ENCODE assay signal across 1 cellular context in the genomic region with DNA sequence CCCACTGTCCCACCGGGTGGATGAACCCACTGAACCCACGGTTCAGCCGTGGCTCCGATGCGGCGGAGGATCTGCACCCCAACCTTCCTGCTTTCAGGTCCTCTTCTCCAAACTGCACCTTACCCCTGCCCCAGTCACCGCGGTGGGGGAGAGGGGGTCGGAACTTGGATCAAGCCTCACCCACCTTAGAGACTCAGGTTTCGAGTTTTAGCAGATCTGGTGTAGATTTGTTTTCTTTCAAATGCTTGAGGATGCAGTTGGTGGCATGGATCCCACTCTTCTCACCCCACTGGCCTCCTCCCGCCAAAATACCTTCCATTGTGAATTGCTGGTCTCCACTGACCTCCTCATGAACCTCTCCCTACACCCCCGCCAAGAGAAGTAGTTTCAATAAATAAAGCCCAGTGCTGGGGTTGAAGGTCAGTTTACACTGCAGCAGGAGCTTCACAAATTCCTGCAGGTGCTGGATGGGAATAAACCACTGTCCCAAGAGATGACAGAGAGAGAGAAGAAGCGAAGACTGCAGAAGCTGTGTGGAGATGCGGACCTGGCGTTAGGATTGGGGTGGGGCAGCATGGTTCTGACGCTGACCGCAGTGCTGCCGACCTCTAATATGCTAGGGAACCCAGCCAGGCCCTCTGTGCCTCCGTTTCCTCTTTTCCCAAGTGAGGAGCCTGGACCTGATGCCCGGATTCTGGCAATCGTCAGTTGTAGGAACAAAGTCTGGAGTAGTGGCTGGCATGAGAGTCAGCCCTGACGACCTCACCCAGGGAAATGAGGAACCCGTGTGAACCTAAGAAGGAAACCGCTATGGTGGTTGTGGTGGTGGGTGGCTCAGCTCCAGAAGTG.
TF ChIP-seq lines count a peak whose summit lies in the region.

No MANE protein-coding gene starts in this region.

TF ChIP-seq in HepG2, 621 proteins besides CTCF, POLR2A, EP300 and RAD21 (continued from another document and continues in another):
- TF ChIP-seq, protein P1, sequence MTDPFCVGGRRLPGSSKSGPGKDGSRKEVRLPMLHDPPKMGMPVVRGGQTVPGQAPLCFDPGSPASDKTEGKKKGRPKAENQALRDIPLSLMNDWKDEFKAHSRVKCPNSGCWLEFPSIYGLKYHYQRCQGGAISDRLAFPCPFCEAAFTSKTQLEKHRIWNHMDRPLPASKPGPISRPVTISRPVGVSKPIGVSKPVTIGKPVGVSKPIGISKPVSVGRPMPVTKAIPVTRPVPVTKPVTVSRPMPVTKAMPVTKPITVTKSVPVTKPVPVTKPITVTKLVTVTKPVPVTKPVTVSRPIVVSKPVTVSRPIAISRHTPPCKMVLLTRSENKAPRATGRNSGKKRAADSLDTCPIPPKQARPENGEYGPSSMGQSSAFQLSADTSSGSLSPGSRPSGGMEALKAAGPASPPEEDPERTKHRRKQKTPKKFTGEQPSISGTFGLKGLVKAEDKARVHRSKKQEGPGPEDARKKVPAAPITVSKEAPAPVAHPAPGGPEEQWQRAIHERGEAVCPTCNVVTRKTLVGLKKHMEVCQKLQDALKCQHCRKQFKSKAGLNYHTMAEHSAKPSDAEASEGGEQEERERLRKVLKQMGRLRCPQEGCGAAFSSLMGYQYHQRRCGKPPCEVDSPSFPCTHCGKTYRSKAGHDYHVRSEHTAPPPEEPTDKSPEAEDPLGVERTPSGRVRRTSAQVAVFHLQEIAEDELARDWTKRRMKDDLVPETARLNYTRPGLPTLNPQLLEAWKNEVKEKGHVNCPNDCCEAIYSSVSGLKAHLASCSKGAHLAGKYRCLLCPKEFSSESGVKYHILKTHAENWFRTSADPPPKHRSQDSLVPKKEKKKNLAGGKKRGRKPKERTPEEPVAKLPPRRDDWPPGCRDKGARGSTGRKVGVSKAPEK (CRISPR knock-in tag; IDR thresholded peaks at IDR 0.05; ENCODE audit: borderline replicate concordance), result peak; percentile 20; the same call in 1 of the 2 replicates
- TF ChIP-seq, protein P2, sequence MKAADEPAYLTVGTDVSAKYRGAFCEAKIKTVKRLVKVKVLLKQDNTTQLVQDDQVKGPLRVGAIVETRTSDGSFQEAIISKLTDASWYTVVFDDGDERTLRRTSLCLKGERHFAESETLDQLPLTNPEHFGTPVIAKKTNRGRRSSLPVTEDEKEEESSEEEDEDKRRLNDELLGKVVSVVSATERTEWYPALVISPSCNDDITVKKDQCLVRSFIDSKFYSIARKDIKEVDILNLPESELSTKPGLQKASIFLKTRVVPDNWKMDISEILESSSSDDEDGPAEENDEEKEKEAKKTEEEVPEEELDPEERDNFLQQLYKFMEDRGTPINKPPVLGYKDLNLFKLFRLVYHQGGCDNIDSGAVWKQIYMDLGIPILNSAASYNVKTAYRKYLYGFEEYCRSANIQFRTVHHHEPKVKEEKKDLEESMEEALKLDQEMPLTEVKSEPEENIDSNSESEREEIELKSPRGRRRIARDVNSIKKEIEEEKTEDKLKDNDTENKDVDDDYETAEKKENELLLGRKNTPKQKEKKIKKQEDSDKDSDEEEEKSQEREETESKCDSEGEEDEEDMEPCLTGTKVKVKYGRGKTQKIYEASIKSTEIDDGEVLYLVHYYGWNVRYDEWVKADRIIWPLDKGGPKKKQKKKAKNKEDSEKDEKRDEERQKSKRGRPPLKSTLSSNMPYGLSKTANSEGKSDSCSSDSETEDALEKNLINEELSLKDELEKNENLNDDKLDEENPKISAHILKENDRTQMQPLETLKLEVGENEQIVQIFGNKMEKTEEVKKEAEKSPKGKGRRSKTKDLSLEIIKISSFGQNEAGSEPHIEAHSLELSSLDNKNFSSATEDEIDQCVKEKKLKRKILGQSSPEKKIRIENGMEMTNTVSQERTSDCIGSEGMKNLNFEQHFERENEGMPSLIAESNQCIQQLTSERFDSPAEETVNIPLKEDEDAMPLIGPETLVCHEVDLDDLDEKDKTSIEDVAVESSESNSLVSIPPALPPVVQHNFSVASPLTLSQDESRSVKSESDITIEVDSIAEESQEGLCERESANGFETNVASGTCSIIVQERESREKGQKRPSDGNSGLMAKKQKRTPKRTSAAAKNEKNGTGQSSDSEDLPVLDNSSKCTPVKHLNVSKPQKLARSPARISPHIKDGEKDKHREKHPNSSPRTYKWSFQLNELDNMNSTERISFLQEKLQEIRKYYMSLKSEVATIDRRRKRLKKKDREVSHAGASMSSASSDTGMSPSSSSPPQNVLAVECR (CRISPR knock-in tag; IDR thresholded peaks at IDR 0.05; ENCODE audit: borderline replicate concordance), result peak; percentile 54; the same call in 1 of the 2 replicates
- TF ChIP-seq, protein P3, sequence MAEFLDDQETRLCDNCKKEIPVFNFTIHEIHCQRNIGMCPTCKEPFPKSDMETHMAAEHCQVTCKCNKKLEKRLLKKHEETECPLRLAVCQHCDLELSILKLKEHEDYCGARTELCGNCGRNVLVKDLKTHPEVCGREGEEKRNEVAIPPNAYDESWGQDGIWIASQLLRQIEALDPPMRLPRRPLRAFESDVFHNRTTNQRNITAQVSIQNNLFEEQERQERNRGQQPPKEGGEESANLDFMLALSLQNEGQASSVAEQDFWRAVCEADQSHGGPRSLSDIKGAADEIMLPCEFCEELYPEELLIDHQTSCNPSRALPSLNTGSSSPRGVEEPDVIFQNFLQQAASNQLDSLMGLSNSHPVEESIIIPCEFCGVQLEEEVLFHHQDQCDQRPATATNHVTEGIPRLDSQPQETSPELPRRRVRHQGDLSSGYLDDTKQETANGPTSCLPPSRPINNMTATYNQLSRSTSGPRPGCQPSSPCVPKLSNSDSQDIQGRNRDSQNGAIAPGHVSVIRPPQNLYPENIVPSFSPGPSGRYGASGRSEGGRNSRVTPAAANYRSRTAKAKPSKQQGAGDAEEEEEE (CRISPR knock-in tag; IDR thresholded peaks at IDR 0.05; ENCODE audit: borderline replicate concordance), result no peak
- TF ChIP-seq LCORL (IDR thresholded peaks at IDR 0.05) (no peak), LCORL (CRISPR knock-in tag; IDR thresholded peaks at IDR 0.05) (peak; percentile 95), ATRX (CRISPR knock-in tag; IDR thresholded peaks at IDR 0.05; ENCODE audit: borderline replicate concordance) (no peak), AHR (CRISPR knock-in tag; IDR thresholded peaks at IDR 0.05) (no peak; the same call in none of the 2 replicates), ZNF207 (IDR thresholded peaks at IDR 0.05; ENCODE audit: borderline replicate concordance) (no peak), MED13 (CRISPR knock-in tag; IDR thresholded peaks at IDR 0.05) (peak; percentile 79; the same call in 1 of the 2 replicates), PLRG1 (conservative IDR thresholded peaks at IDR 0.05) (no peak), KLF9 (CRISPR knock-in tag; IDR thresholded peaks at IDR 0.05; ENCODE audit: low read depth) (peak; percentile 91; the same call in 1 of the 2 replicates), ZNF501 (CRISPR knock-in tag; IDR thresholded peaks at IDR 0.05) (peak; percentile 87), AGO2 (optimal IDR thresholded peaks at IDR 0.05; ENCODE audit: low read depth, low read length) (no peak), JUNB (CRISPR knock-in tag; IDR thresholded peaks at IDR 0.05; ENCODE audit: borderline replicate concordance) (no peak), ZNF629 (CRISPR knock-in tag; conservative IDR thresholded peaks at IDR 0.05) (peak; percentile 75), ZNF713 (CRISPR knock-in tag; IDR thresholded peaks at IDR 0.05) (no peak; the same call in 1 of the 2 replicates), KDM1A (CRISPR knock-in tag; IDR thresholded peaks at IDR 0.05) (peak; percentile 84), SRSF4 (IDR thresholded peaks at IDR 0.05; ENCODE audit: low read depth, low read length, poor library complexity, severe bottlenecking) (no peak), ZNF337 (CRISPR knock-in tag; IDR thresholded peaks at IDR 0.05; ENCODE audit: borderline replicate concordance, low read depth) (peak; percentile 98; the same call in 1 of the 2 replicates), KMT2B (CRISPR knock-in tag; IDR thresholded peaks at IDR 0.05) (peak; percentile 89; the same call in 1 of the 2 replicates)
- TF ChIP-seq, protein P4, sequence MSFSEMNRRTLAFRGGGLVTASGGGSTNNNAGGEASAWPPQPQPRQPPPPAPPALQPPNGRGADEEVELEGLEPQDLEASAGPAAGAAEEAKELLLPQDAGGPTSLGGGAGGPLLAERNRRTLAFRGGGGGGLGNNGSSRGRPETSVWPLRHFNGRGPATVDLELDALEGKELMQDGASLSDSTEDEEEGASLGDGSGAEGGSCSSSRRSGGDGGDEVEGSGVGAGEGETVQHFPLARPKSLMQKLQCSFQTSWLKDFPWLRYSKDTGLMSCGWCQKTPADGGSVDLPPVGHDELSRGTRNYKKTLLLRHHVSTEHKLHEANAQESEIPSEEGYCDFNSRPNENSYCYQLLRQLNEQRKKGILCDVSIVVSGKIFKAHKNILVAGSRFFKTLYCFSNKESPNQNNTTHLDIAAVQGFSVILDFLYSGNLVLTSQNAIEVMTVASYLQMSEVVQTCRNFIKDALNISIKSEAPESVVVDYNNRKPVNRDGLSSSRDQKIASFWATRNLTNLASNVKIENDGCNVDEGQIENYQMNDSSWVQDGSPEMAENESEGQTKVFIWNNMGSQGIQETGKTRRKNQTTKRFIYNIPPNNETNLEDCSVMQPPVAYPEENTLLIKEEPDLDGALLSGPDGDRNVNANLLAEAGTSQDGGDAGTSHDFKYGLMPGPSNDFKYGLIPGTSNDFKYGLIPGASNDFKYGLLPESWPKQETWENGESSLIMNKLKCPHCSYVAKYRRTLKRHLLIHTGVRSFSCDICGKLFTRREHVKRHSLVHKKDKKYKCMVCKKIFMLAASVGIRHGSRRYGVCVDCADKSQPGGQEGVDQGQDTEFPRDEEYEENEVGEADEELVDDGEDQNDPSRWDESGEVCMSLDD (CRISPR knock-in tag; IDR thresholded peaks at IDR 0.05; ENCODE audit: borderline replicate concordance), result peak; percentile 74; the same call in 1 of the 2 replicates
- TF ChIP-seq, protein P5, sequence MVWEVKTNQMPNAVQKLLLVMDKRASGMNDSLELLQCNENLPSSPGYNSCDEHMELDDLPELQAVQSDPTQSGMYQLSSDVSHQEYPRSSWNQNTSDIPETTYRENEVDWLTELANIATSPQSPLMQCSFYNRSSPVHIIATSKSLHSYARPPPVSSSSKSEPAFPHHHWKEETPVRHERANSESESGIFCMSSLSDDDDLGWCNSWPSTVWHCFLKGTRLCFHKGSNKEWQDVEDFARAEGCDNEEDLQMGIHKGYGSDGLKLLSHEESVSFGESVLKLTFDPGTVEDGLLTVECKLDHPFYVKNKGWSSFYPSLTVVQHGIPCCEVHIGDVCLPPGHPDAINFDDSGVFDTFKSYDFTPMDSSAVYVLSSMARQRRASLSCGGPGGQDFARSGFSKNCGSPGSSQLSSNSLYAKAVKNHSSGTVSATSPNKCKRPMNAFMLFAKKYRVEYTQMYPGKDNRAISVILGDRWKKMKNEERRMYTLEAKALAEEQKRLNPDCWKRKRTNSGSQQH (CRISPR knock-in tag; IDR thresholded peaks at IDR 0.05; ENCODE audit: low read depth), result peak; percentile 51; the same call in 1 of the 2 replicates
- TF ChIP-seq, protein P6, sequence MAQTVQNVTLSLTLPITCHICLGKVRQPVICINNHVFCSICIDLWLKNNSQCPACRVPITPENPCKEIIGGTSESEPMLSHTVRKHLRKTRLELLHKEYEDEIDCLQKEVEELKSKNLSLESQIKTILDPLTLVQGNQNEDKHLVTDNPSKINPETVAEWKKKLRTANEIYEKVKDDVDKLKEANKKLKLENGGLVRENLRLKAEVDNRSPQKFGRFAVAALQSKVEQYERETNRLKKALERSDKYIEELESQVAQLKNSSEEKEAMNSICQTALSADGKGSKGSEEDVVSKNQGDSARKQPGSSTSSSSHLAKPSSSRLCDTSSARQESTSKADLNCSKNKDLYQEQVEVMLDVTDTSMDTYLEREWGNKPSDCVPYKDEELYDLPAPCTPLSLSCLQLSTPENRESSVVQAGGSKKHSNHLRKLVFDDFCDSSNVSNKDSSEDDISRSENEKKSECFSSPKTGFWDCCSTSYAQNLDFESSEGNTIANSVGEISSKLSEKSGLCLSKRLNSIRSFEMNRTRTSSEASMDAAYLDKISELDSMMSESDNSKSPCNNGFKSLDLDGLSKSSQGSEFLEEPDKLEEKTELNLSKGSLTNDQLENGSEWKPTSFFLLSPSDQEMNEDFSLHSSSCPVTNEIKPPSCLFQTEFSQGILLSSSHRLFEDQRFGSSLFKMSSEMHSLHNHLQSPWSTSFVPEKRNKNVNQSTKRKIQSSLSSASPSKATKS (CRISPR knock-in tag; IDR thresholded peaks at IDR 0.05), result no peak
- TF ChIP-seq, protein P7, sequence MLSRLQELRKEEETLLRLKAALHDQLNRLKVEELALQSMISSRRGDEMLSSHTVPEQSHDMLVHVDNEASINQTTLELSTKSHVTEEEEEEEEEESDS (CRISPR knock-in tag; IDR thresholded peaks at IDR 0.05; ENCODE audit: borderline replicate concordance), result peak; percentile 85; the same call in 1 of the 2 replicates
